21 cellular contexts compared by ENCODE assay signal in genomic region chr1:223264529-223264928, GRCh38.
"Had no signal": no experiment of that assay in that cellular context is flagged by ENCODE, and none has a peak within 500 bp of the region (broad histone marks: within the 10 kb centered on the region; RNA-seq: fewer than 3 reads in every experiment).

No MANE protein-coding gene starts in this region.

- H3K27ac ChIP-seq: colonic mucosa, dorsolateral prefrontal cortex, esophagus muscularis mucosa, foreskin keratinocyte, gastroesophageal sphincter, heart left ventricle, left lung, lower lobe of right lung had no signal

- H3K4me3 ChIP-seq: colonic mucosa, dorsolateral prefrontal cortex, esophagus muscularis mucosa, gastroesophageal sphincter, heart left ventricle, left lung, lower lobe of right lung, mucosa of descending colon had no signal

- H3K36me3 ChIP-seq: colonic mucosa, esophagus muscularis mucosa, gastroesophageal sphincter, heart left ventricle, left lung, lower lobe of right lung had no signal

- H3K9me3 ChIP-seq: colonic mucosa, esophagus muscularis mucosa, gastroesophageal sphincter, heart left ventricle, left lung, lower lobe of right lung, mucosa of descending colon had no signal

- DNase-seq: colonic mucosa; dermis blood vessel endothelial cell; dorsolateral prefrontal cortex; effector CD4-positive, alpha-beta T cell; effector memory CD4-positive, alpha-beta T cell; foreskin keratinocyte; heart left ventricle; hippocampal formation; left cardiac atrium; left lung; left ventricle myocardium superior; lower lobe of right lung; mucosa of descending colon; naive B cell; naive thymus-derived CD8-positive, alpha-beta T cell had no signal

- H3K27me3 ChIP-seq: colonic mucosa, esophagus muscularis mucosa, gastroesophageal sphincter, heart left ventricle, left lung had no signal

- H3K4me1 ChIP-seq: colonic mucosa, esophagus muscularis mucosa, foreskin keratinocyte, gastroesophageal sphincter, left lung, lower lobe of right lung had no signal

- FAIRE-seq: endothelial cell of umbilical vein, frontal cortex, islet of Langerhans, keratinocyte had no signal
